In the genomic region with DNA sequence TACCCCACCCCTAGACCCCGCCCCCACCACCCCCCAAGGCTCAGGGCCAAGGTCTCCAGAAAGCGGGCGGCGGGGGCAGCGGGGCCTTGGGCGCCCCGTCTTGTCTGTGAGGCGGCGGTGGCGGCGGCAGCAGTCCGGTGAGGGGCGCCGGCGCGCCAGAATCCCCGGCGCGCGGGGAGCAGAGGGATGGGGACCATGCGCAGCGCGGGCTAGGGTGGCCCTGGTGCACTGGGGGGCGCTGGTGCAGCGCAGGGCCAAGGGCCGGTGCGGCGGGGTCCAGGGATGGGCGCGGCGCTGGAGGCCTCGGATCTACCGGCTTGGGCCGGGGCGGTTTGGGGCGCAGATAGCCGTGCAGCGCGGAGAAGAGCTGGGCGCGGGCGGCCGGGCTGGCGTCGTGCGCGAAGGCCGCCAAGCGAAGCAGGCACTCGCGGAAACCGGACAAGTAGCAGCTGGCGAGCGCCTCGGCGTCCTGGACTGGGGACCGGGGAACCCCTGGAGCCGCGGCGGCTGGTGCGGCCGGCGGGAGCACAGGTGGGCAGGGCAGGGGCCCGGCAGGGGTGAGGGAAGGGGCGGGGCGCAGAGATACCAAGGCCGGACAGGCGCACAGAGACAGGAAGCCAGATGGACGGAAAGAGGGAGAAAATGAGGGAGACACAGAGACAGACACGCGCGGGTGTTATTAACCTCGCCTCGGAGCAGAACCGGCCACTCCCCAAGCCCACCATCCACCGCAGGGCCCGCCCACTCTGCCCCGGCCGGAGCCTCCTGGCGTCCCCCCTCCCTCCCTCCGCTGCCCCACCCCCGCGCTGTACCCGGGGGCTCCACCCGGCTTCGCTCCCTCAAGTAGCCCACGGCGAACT, we compare ENCODE assay signal across 10 cellular contexts. TPM values are rescaled to one million over a fixed set of nuclear protein-coding genes. Genes with fewer than 3 reads are reported as not detected.
A peak's percentile ranks its signal among the peaks of the same experiment; 100 is the strongest.
DNase-seq lines count a peak whose midpoint lies in the region; FAIRE-seq lines count a peak whose summit lies in the region.
"Had no signal": no experiment of that assay in that cellular context is flagged by ENCODE, and none has a peak within 500 bp of the region (broad histone marks: within the 10 kb centered on the region; RNA-seq: fewer than 3 reads in every experiment).

No MANE protein-coding gene starts in this region.

- no peak for FAIRE-seq in small intestine (lab: Jason Lieb, UNC)
- FAIRE-seq: G401.6 had no signal

- H3K9me3 ChIP-seq in SJSA1 (replicated peaks) = no peaks in the 10 kb centered on the region
- no peaks in the 10 kb centered on the region for H3K9me3 ChIP-seq in small intestine (ENCODE audit: control insufficient read depth, low read depth)

- H3K27ac ChIP-seq in SJSA1 = no peak overlapping the region
- H3K27ac ChIP-seq in caudate nucleus (ENCODE audit: low read depth, low read length) = no peak overlapping the region
- H3K27ac ChIP-seq in small intestine (ENCODE audit: low read depth in 1 of 2, low read length in 1 of 2) = no peak overlapping the region

- H3K4me3 ChIP-seq in SJSA1 (peak overlapping the region; percentile 45), small intestine (ENCODE audit: low read depth in 1 of 2, low read length in 2 of 2) (peak overlapping the region; percentile 31 to 49)

- WGBS in small intestine, 3 donors = 0 to 1% (median 1%) methylated on average over 66 to 88 of the region's 88 CpGs

- DNase-seq in NCI-H2196 (lab: John Stamatoyannopoulos, UW; ENCODE audit: unreplicated experiment) (peak; percentile 24), NCI-H2196 treated with DMSO at 0.1 percent for 48 hours (lab: John Stamatoyannopoulos, UW; ENCODE audit: unreplicated experiment) (no peak), HK-2 (ENCODE audit: unreplicated experiment) (peak; percentile 76), SJSA1 (ENCODE audit: low read depth in 1 of 2, low spot score in 2 of 2) (peak; percentile 72 to 74), caudate nucleus (lab: John Stamatoyannopoulos, UW) (peak in 44 of 61 donors; percentile 7 to 76 (median 54)), islet precursor cell (peak; percentile 84), small intestine (peak; percentile 17), SKM-1 treated with dmso at 0.1 percent for 144 hours (lab: John Stamatoyannopoulos, UW; ENCODE audit: unreplicated experiment) (no peak)

- H3K4me1 ChIP-seq in SJSA1 (replicated peaks) (peaks cover 53% of the 10 kb centered on the region), small intestine (ENCODE audit: control insufficient read depth in 2 of 2, insufficient read depth in 1 of 2, low read depth in 1 of 2, low read length in 1 of 2) (peaks cover 18 to 20% of the 10 kb centered on the region in 2 donors)

- H3K27me3 ChIP-seq in SJSA1 (replicated peaks) = peaks cover 22% of the 10 kb centered on the region
- peaks cover 7 to 8% of the 10 kb centered on the region in 2 donors for H3K27me3 ChIP-seq in small intestine (ENCODE audit: control insufficient read depth in 2 of 2, insufficient read depth in 2 of 2, low read length in 2 of 2)

- H3K36me3 ChIP-seq in SJSA1 = no peaks in the 10 kb centered on the region
- no peaks in the 10 kb centered on the region for H3K36me3 ChIP-seq in small intestine (ENCODE audit: control insufficient read depth in 2 of 2, insufficient read depth in 2 of 2, low read length in 2 of 2)

RNA-seq across cellular contexts. Expression of a gene that starts 2.1 kb away (rescaled TPM):
- not detected in 2 replicates for total RNA-seq in SJSA1 (2014; rRNA removed; shearing (Covaris generic))
- polyA plus RNA-seq in small intestine = under 1 TPM in 1 of 3 donors, not detected in 2; 0.06 TPM
- total RNA-seq: glomerular endothelial cell had no signal

RNA-seq across cellular contexts. Expression of a gene that starts 3.4 kb away (rescaled TPM):
- total RNA-seq in SJSA1 (2014; rRNA removed; shearing (Covaris generic)) = not detected in 2 replicates
- 1 to 10 TPM in 1 of 3 donors, under 1 TPM in 1, not detected in 1; 0.13 to 1.6 TPM for polyA plus RNA-seq in small intestine
- total RNA-seq: glomerular endothelial cell had no signal

RNA-seq across cellular contexts. Expression of a gene that starts 30.4 kb away (rescaled TPM):
- 1.0 and 8.3 TPM in 2 replicates for total RNA-seq in SJSA1 (2014; rRNA removed; shearing (Covaris generic))
- 10 to 100 TPM; 47.8 to 79.4 (median 60.1) TPM for polyA plus RNA-seq in small intestine

RNA-seq across cellular contexts. Expression of a gene that starts 34.2 kb away (rescaled TPM):
- not detected in 2 replicates for total RNA-seq in SJSA1 (2014; rRNA removed; shearing (Covaris generic))
- polyA plus RNA-seq in small intestine = under 1 TPM; 0.45 to 0.81 (median 0.66) TPM
- total RNA-seq: glomerular endothelial cell had no signal

RNA-seq across cellular contexts. Expression of a gene that starts 41.0 kb away (rescaled TPM):
- 2.9 and 9.7 TPM in 2 replicates for total RNA-seq in SJSA1 (2014; rRNA removed; shearing (Covaris generic))
- polyA plus RNA-seq in small intestine = 10 to 100 TPM; 27.5 to 47.3 (median 46.2) TPM

Comparison
In these comparisons a context has a peak if more than half of its experiments do, and no peak if none do; other contexts are left out.
1. DNase-seq: peak in NCI-H2196 (single experiment), HK-2 (single experiment), SJSA1 (2 of 2), caudate nucleus (44 of 61), islet precursor cell (single experiment) and small intestine (single experiment); none in NCI-H2196 treated with DMSO at 0.1 percent for 48 hours (single experiment) and SKM-1 treated with dmso at 0.1 percent for 144 hours (single experiment).